In the genomic region with DNA sequence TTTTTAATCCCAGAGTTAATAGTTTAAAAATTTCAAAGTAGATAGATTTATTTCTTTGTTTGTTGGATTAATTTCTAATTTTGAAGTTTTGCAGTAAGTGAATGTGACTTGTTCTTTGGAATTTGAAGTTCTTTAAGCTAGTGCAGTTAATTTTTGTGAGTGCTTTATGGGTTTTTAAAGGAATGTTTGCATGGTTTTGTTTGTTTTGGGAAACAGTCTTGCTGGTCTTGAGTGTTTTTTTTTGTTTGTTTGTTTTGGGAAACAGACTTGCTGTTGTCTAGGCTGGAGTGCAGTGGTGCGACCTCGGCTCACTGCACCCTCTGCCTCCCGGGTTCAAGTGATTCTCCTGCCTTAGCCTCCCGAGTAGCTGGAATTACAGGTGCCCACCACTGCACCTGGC, we compare ENCODE assay signal across 1 cellular context.
TF ChIP-seq lines count a peak whose summit lies in the region.

No MANE protein-coding gene starts in this region.

TF ChIP-seq in GM12878, 131 proteins besides CTCF, POLR2A, EP300 and RAD21:
- TF ChIP-seq, protein P1, sequence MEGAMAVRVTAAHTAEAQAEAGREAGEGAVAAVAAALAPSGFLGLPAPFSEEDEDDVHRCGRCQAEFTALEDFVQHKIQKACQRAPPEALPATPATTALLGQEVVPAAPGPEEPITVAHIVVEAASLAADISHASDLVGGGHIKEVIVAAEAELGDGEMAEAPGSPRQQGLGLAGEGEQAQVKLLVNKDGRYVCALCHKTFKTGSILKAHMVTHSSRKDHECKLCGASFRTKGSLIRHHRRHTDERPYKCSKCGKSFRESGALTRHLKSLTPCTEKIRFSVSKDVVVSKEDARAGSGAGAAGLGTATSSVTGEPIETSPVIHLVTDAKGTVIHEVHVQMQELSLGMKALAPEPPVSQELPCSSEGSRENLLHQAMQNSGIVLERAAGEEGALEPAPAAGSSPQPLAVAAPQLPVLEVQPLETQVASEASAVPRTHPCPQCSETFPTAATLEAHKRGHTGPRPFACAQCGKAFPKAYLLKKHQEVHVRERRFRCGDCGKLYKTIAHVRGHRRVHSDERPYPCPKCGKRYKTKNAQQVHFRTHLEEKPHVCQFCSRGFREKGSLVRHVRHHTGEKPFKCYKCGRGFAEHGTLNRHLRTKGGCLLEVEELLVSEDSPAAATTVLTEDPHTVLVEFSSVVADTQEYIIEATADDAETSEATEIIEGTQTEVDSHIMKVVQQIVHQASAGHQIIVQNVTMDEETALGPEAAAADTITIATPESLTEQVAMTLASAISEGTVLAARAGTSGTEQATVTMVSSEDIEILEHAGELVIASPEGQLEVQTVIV (IDR thresholded peaks at IDR 0.05; ENCODE audit: borderline replicate concordance, partially characterized antibody) = no peak
- TF ChIP-seq HDGF (IDR thresholded peaks at IDR 0.05) (no peak), BMI1 (IDR thresholded peaks at IDR 0.05; ENCODE audit: borderline replicate concordance) (no peak), DPF2 (IDR thresholded peaks at IDR 0.05) (no peak), TCF12 (IDR thresholded peaks at IDR 0.05; ENCODE audit: low read depth, low read length) (no peak), ATF7 (IDR thresholded peaks at IDR 0.05; ENCODE audit: low read depth) (no peak), RUNX3 (IDR thresholded peaks at IDR 0.05; ENCODE audit: low read length) (no peak), E2F4 (IDR thresholded peaks at IDR 0.05; ENCODE audit: low read depth, low read length) (no peak), ZNF592 (IDR thresholded peaks at IDR 0.05) (no peak), RB1 (IDR thresholded peaks at IDR 0.05; ENCODE audit: borderline replicate concordance) (no peak), ZBTB33 (IDR thresholded peaks at IDR 0.05) (no peak), SMAD1 (IDR thresholded peaks at IDR 0.05; ENCODE audit: low read depth, partially characterized antibody) (no peak)
